14 cellular contexts compared by ENCODE assay signal in the genomic region with DNA sequence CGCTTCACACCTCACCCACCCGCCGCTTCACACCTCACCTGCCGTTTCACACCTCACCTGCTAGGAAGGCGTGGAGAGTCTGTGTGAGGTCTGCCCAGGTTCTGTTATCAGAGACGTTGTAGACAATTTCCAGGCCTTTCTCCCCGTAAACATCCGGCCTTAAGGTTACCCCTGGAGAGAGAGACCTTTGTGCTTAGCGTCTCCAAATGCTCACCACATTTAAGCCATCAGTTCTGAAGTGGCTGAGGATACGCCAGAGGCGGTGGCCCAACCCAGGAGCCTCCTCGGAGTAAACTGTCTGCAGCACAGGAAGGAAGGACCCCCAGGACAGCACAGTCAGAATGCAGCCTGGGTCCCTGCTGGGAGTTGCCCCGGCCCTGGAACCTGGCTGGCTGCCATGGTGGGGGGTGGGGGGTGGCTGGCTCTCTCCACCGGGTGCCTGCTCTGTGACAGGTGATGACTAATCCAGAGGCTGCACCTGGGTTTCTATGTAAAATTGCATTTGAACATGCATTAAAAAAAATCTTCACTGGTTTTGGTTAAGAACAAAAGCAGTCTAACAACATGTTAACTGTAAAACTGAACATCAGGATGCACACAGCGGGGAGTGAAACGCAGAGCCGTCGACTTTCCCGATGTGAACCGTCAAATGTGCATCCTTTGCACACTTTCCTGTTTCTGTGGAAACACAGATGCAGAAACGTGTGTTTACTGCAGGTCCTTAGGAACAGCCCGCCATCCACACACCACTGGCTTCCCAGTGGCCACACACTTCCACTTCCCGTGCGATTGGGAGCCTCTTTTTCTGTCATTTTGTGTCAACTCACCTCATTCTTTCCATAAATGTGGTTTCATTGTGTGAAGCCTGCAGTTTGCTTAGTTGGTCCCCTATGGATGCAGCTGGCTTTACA. TPM values are rescaled to one million over a fixed set of nuclear protein-coding genes. Genes with fewer than 3 reads are reported as not detected.
DNase-seq lines count a peak whose midpoint lies in the region; ATAC-seq and TF ChIP-seq lines count a peak whose summit lies in the region.
"Had no signal": no experiment of that assay in that cellular context is flagged by ENCODE, and none has a peak within 500 bp of the region (broad histone marks: within the 10 kb centered on the region; RNA-seq: fewer than 3 reads in every experiment).

No MANE protein-coding gene starts in this region.

- ATAC-seq in PC-3, result no peak
- ATAC-seq in left lung, result no peak
- no peak for ATAC-seq in GM21528 (IDR thresholded peaks at IDR 0.05; ENCODE audit: low FRiP score, unreplicated experiment)
- no peak for ATAC-seq in GM19463 (IDR thresholded peaks at IDR 0.05; ENCODE audit: unreplicated experiment)
- ATAC-seq in HG02642 (IDR thresholded peaks at IDR 0.05; ENCODE audit: poor library complexity, unreplicated experiment), result no peak

- H4K20me1 ChIP-seq in PC-3 (ENCODE audit: low read length), result no peaks in the 10 kb centered on the region

- no peak overlapping the region for H2AFZ ChIP-seq in PC-3 (ENCODE audit: low read length)

- peak; percentile 16 for DNase-seq in A172 (ENCODE audit: low spot score)
- DNase-seq in COR-L47 (lab: John Stamatoyannopoulos, UW), result peak; percentile 93
- DNase-seq in PC-3, result peak; percentile 12
- DNase-seq in left lung, result peak; percentile 17 to 59
- no peak for DNase-seq in NOMO-1 treated with DMSO at 0.1 percent for 48 hours (lab: John Stamatoyannopoulos, UW; ENCODE audit: unreplicated experiment)
- DNase-seq: activated naive CD4-positive, alpha-beta T cell treated with anti-CD3 and anti-CD28 coated beads, Interleukin-2, amount 50 U/mL, for 16 hours; Calu3; effector CD8-positive, alpha-beta T cell; nephron progenitor cell; stimulated activated CD4-positive, alpha-beta T cell treated with anti-CD3 and anti-CD28 coated beads, Interleukin-2, amount 100 ng/mL, for 24 hours; testis had no signal

- no peaks in the 10 kb centered on the region for H3K9me3 ChIP-seq in PC-3 (ENCODE audit: low read length)
- H3K9me3 ChIP-seq in left lung, result no peaks in the 10 kb centered on the region
- H3K9me3 ChIP-seq: testis had no signal

- no peaks in the 10 kb centered on the region for H3K9me2 ChIP-seq in PC-3 (replicated peaks; ENCODE audit: low read length)

- no peak overlapping the region for H3K9ac ChIP-seq in PC-3 (ENCODE audit: low read length)

- H3F3A ChIP-seq in PC-3 (ENCODE audit: low read length, unreplicated experiment), result no peaks in the 10 kb centered on the region

- POLR2A ChIA-PET in PC-3 (lab: Charles Lee; ENCODE audit: unreplicated experiment), result no interaction called here

- no peak overlapping the region for H3K4me2 ChIP-seq in PC-3 (ENCODE audit: low read length)

- H3K27me3 ChIP-seq in PC-3 (ENCODE audit: low read length), result no peaks in the 10 kb centered on the region
- no peaks in the 10 kb centered on the region for H3K27me3 ChIP-seq in left lung
- H3K27me3 ChIP-seq: testis had no signal

- H3K79me2 ChIP-seq in PC-3 (ENCODE audit: low read length), result no peaks in the 10 kb centered on the region

- TF ChIP-seq CTCF in PC-3 (conservative IDR thresholded peaks at IDR 0.05; ENCODE audit: low read depth, low read length) (no peak), left lung (IDR thresholded peaks at IDR 0.05) (no peak)

- CTCF ChIA-PET in PC-3 (lab: Charles Lee), result no interaction called here

- H3K27ac ChIP-seq in PC-3 (ENCODE audit: low read length), result no peak overlapping the region
- H3K27ac ChIP-seq in left lung, result no peak overlapping the region
- H3K27ac ChIP-seq: testis had no signal

- H3K36me3 ChIP-seq in PC-3 (ENCODE audit: low read depth, low read length) (no peaks in the 10 kb centered on the region), left lung (no peaks in the 10 kb centered on the region)

- intact Hi-C loops in PC-3 (cut with micrococcal nuclease) (no loop called here), left lung (cut with DNase I) (no loop called here)

- 0 out of 2 replicates have a peak, but pooled peaks cover 7% of the 10 kb centered on the region for H3K4me1 ChIP-seq in PC-3 (ENCODE audit: insufficient read depth, low read length)
- no peaks in the 10 kb centered on the region for H3K4me1 ChIP-seq in left lung
- H3K4me1 ChIP-seq: testis had no signal

- no TSS peak for BruUV-seq in PC-3 (replicated peaks; lab: Mats Ljungman, UMichigan)

- no peak overlapping the region for H3K4me3 ChIP-seq in PC-3 (ENCODE audit: low read length)
- no peak overlapping the region for H3K4me3 ChIP-seq in left lung
- H3K4me3 ChIP-seq: testis had no signal

RNA-seq across cellular contexts. Expression of a gene that starts 4.5 kb away (rescaled TPM):
- not detected in 2 replicates for total RNA-seq in A172 (2014; rRNA removed; shearing (Covaris generic))
- total RNA-seq in PC-3 (2014; rRNA removed), result not detected in 2 replicates
- not detected for total RNA-seq in left lung
- total RNA-seq: Calu3, testis had no signal

RNA-seq across cellular contexts. Expression of a gene that starts 13.5 kb away (rescaled TPM):
- total RNA-seq in A172 (2014; rRNA removed; shearing (Covaris generic)), result not detected in 2 replicates
- not detected in 2 replicates for total RNA-seq in PC-3 (2014; rRNA removed)
- total RNA-seq in left lung, result under 1 TPM in 1 of 2 donors, not detected in 1; 0.21 TPM
- total RNA-seq: Calu3 had no signal
